Comparison of ENCODE assay signal across 11 cellular contexts in genomic region chr3:17840651-17841050, GRCh38.
DNase-seq lines count a peak whose midpoint lies in the region; ATAC-seq, FAIRE-seq and TF ChIP-seq lines count a peak whose summit lies in the region.
"Had no signal": no experiment of that assay in that cellular context is flagged by ENCODE, and none has a peak within 500 bp of the region (broad histone marks: within the 10 kb centered on the region; RNA-seq: fewer than 3 reads in every experiment).

No MANE protein-coding gene starts in this region.

- FAIRE-seq in astrocyte (lab: Jason Lieb, UNC), result no peak
- FAIRE-seq in D721Med (lab: Jason Lieb, UNC), result no peak

- peak overlapping the region; percentile 4 for H3K4me2 ChIP-seq in astrocyte (ENCODE audit: low read length)

- TF ChIP-seq CTCF in astrocyte (IDR thresholded peaks at IDR 0.05; ENCODE audit: insufficient read depth, low read depth, low read length) (no peak), D721Med (IDR thresholded peaks at IDR 0.05; ENCODE audit: insufficient read depth, missing control alignments) (no peak)

- no peaks in the 10 kb centered on the region for H3K36me3 Mint-ChIP-seq in astrocyte (ENCODE audit: low read depth, unreplicated experiment)
- H3K36me3 Mint-ChIP-seq: CD8-positive, alpha-beta T cell had no signal

- no peak overlapping the region for H2AFZ ChIP-seq in astrocyte (ENCODE audit: low read depth, low read length)

- H3K27ac ChIP-seq in astrocyte (ENCODE audit: low read depth, low read length), result no peak overlapping the region
- H3K27ac ChIP-seq: SK-N-MC had no signal

- H3K4me3 ChIP-seq in astrocyte (ENCODE audit: insufficient read depth, low read depth, low read length), result no peak overlapping the region
- H3K4me3 ChIP-seq: SK-N-MC had no signal

- no peaks in the 10 kb centered on the region for H3K79me2 ChIP-seq in astrocyte (ENCODE audit: insufficient read depth, low read length)

- H3K9ac ChIP-seq in astrocyte (ENCODE audit: low read length), result no peak overlapping the region

- H3K4me1 ChIP-seq in astrocyte (ENCODE audit: insufficient read depth, low read length), result no peaks in the 10 kb centered on the region
- H3K4me1 ChIP-seq: BE2C had no signal

- no peaks in the 10 kb centered on the region for H3K27me3 Mint-ChIP-seq in astrocyte (ENCODE audit: low read depth, unreplicated experiment)

- no peaks in the 10 kb centered on the region for H3K4me1 Mint-ChIP-seq in astrocyte (ENCODE audit: low read depth, unreplicated experiment)

- DNase-seq in astrocyte (ENCODE audit: low read depth) (no peak), sciatic nerve (ENCODE audit: low spot score) (no peak), D721Med (ENCODE audit: insufficient read length, low spot score) (no peak)
- DNase-seq: DMS79 treated with DMSO at 0.1 percent for 48 hours had no signal

- H3K4me3 Mint-ChIP-seq in astrocyte (ENCODE audit: unreplicated experiment), result no peak overlapping the region
- H3K4me3 Mint-ChIP-seq: CD8-positive, alpha-beta T cell had no signal

- H4K20me1 ChIP-seq in astrocyte (ENCODE audit: insufficient read depth, low read length), result no peaks in the 10 kb centered on the region

- peak; percentile 9 for ATAC-seq in GM21619 (IDR thresholded peaks at IDR 0.05; ENCODE audit: unreplicated experiment)
- ATAC-seq in HG03159 (IDR thresholded peaks at IDR 0.05; ENCODE audit: unreplicated experiment), result peak; percentile 5
- ATAC-seq in sciatic nerve, result peak; percentile 19
- no peak for ATAC-seq in HG03442 (IDR thresholded peaks at IDR 0.05; ENCODE audit: unreplicated experiment)
- no peak for ATAC-seq in GM21423 (IDR thresholded peaks at IDR 0.05; ENCODE audit: unreplicated experiment)

- H3K36me3 ChIP-seq in astrocyte (ENCODE audit: insufficient read depth, low read length), result no peaks in the 10 kb centered on the region
- H3K36me3 ChIP-seq: BE2C had no signal

- intact Hi-C loops in sciatic nerve (cut with DNase I), result loop anchor here (2.0 kb wide), 1 partner anchor 586 kb away; no protein-coding TSS in a partner anchor

- H3K9me3 Mint-ChIP-seq in astrocyte (ENCODE audit: unreplicated experiment), result no peaks in the 10 kb centered on the region
- H3K9me3 Mint-ChIP-seq: CD8-positive, alpha-beta T cell had no signal

- H3K27me3 ChIP-seq in astrocyte (ENCODE audit: insufficient read depth, low read length), result no peaks in the 10 kb centered on the region
- H3K27me3 ChIP-seq: BE2C had no signal

- no peaks in the 10 kb centered on the region for H3K9me3 ChIP-seq in astrocyte (ENCODE audit: insufficient read depth, low read depth, low read length)
- H3K9me3 ChIP-seq: BE2C had no signal

- H3K27ac Mint-ChIP-seq in astrocyte (ENCODE audit: unreplicated experiment), result no peak overlapping the region
- H3K27ac Mint-ChIP-seq: CD8-positive, alpha-beta T cell had no signal

Comparison
In these comparisons a context has a peak if more than half of its experiments do, and no peak if none do; other contexts are left out.
1. ATAC-seq: peak in GM21619 (single experiment), HG03159 (single experiment) and sciatic nerve (single experiment); none in HG03442 (single experiment) and GM21423 (single experiment).